18 cellular contexts compared by ENCODE assay signal in the genomic region with DNA sequence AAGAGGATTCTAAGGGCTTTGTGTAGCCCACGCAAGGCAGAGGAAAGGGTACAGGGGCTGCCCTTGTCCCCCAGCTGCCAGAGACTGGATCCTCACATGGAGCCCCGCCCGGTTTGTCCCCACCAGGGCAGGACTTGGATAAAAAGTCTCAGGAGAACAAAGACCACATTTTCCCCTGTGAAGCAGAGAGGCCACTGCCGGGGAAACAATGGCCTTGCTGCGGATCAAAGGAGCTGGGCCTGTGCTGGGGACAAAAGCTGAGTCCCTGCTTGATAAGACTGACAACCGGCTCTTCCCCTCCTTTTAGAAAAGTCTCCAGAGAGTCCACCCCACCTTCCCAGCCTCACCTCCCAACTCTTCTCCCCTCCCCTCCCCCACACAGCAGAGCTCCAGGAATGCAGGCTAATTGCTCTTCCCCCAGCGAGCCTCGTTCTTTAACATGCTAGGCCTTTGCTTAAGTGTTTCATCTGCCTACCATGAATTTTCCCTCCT.
DNase-seq lines count a peak whose midpoint lies in the region; ATAC-seq and TF ChIP-seq lines count a peak whose summit lies in the region.
"Had no signal": no experiment of that assay in that cellular context is flagged by ENCODE, and none has a peak within 500 bp of the region (broad histone marks: within the 10 kb centered on the region; RNA-seq: fewer than 3 reads in every experiment).

No MANE protein-coding gene starts in this region.

- CTCF ChIA-PET in WTC11 (lab: Charles Lee), result interaction anchor here (0.7 to 3.3 kb wide), 12 partner anchors 12 to 1061 kb away, joined by 3 to 13 read pairs (median 4); partner anchors contain the start of gene PLPP3
- CTCF ChIA-PET in naive thymus-derived CD4-positive, alpha-beta T cell (lab: Charles Lee), result no interaction called here

- peak overlapping the region; percentile 85 for H3K27ac ChIP-seq in mesodermal cell (ENCODE audit: low read depth, low read length, severe bottlenecking)
- no peak overlapping the region for H3K27ac ChIP-seq in naive thymus-derived CD4-positive, alpha-beta T cell (ENCODE audit: low read depth, low read length)
- H3K27ac ChIP-seq: C4-2B had no signal

- 4% methylated on average over 7 to 8 of the region's 8 CpGs for WGBS in mesodermal cell (ENCODE audit: insufficient coverage in 2 of 2), 2 experiments

- H3K9me3 Mint-ChIP-seq in WTC11, result no peaks in the 10 kb centered on the region
- peaks cover 5% of the 10 kb centered on the region for H3K9me3 Mint-ChIP-seq in glutamatergic neuron (ENCODE audit: unreplicated experiment)
- H3K9me3 Mint-ChIP-seq in naive thymus-derived CD4-positive, alpha-beta T cell, result peaks cover 0 to 3% (median 0%) of the 10 kb centered on the region in 11 donors
- H3K9me3 Mint-ChIP-seq: activated naive CD8-positive, alpha-beta T cell treated with anti-CD3 and anti-CD28 coated beads, Interleukin-2, amount 10 ng/mL, durations not matched to agents 7 days and 5 days had no signal

- H3K4me1 Mint-ChIP-seq in WTC11, result peaks cover 76% of the 10 kb centered on the region
- peaks cover 31% of the 10 kb centered on the region for H3K4me1 Mint-ChIP-seq in glutamatergic neuron (ENCODE audit: low read depth, unreplicated experiment)
- peaks cover 0 to 3% (median 0%) of the 10 kb centered on the region in 7 donors for H3K4me1 Mint-ChIP-seq in naive thymus-derived CD4-positive, alpha-beta T cell
- H3K4me1 Mint-ChIP-seq: activated naive CD8-positive, alpha-beta T cell treated with anti-CD3 and anti-CD28 coated beads, Interleukin-2, amount 10 ng/mL, durations not matched to agents 7 days and 5 days had no signal

- peaks cover 68% of the 10 kb centered on the region for H3K4me1 ChIP-seq in mesodermal cell (ENCODE audit: control insufficient read depth, insufficient read depth, low read length, poor library complexity, severe bottlenecking)
- no peaks in the 10 kb centered on the region for H3K4me1 ChIP-seq in naive thymus-derived CD4-positive, alpha-beta T cell (ENCODE audit: control insufficient read depth in 2 of 2, insufficient read depth in 2 of 2, low read length in 2 of 2)

- H3K27ac Mint-ChIP-seq in WTC11 (peak overlapping the region; percentile 91), glutamatergic neuron (ENCODE audit: unreplicated experiment) (peak overlapping the region; percentile 83)
- no peak overlapping the region for H3K27ac Mint-ChIP-seq in naive thymus-derived CD4-positive, alpha-beta T cell
- H3K27ac Mint-ChIP-seq: activated naive CD8-positive, alpha-beta T cell treated with anti-CD3 and anti-CD28 coated beads, Interleukin-2, amount 10 ng/mL, durations not matched to agents 7 days and 5 days had no signal

- no peaks in the 10 kb centered on the region for H3K9me3 ChIP-seq in mesodermal cell (ENCODE audit: control insufficient read depth, low read length)
- H3K9me3 ChIP-seq in naive thymus-derived CD4-positive, alpha-beta T cell (ENCODE audit: control insufficient read depth in 2 of 3, low read length in 3 of 3), result no peaks in the 10 kb centered on the region
- H3K9me3 ChIP-seq: gastroesophageal sphincter had no signal

- peak; percentile 84 for ATAC-seq in WTC11
- no peak for ATAC-seq in GM19328 (IDR thresholded peaks at IDR 0.05; ENCODE audit: unreplicated experiment)
- ATAC-seq in naive thymus-derived CD4-positive, alpha-beta T cell, result no peak
- ATAC-seq: gastroesophageal sphincter; HCT116; stimulated activated naive CD8-positive, alpha-beta T cell treated with anti-CD3 and anti-CD28 coated beads, Interleukin-15, Interleukin-2, amounts not matched to agents 100 U/mL and 50 U/mL, for 24 hours had no signal

- H3K4me3 Mint-ChIP-seq in WTC11, result peak overlapping the region; percentile 39; the same call in 1 of the 2 replicates
- H3K4me3 Mint-ChIP-seq in glutamatergic neuron (ENCODE audit: unreplicated experiment), result no peak overlapping the region
- H3K4me3 Mint-ChIP-seq in naive thymus-derived CD4-positive, alpha-beta T cell, result no peak overlapping the region
- H3K4me3 Mint-ChIP-seq: activated naive CD8-positive, alpha-beta T cell treated with anti-CD3 and anti-CD28 coated beads, Interleukin-2, amount 10 ng/mL, durations not matched to agents 7 days and 5 days had no signal

- POLR2A ChIA-PET in WTC11 (lab: Charles Lee), result interaction anchor here (0.8 to 1.0 kb wide), 2 partner anchors 21 to 34 kb away, joined by 3 read pairs; no protein-coding TSS in a partner anchor
- POLR2A ChIA-PET in naive thymus-derived CD4-positive, alpha-beta T cell (lab: Charles Lee), result no interaction called here

- no peak overlapping the region for H3K4me3 ChIP-seq in mesodermal cell (ENCODE audit: extremely low read depth, insufficient read depth, low read length, poor library complexity, severe bottlenecking)
- no peak overlapping the region for H3K4me3 ChIP-seq in naive thymus-derived CD4-positive, alpha-beta T cell (ENCODE audit: low read length)
- H3K4me3 ChIP-seq: gastroesophageal sphincter, smooth muscle cell had no signal

- H3K27me3 Mint-ChIP-seq in WTC11 (ENCODE audit: low read depth), result peaks cover 52% of the 10 kb centered on the region
- H3K27me3 Mint-ChIP-seq in glutamatergic neuron (ENCODE audit: unreplicated experiment), result no peaks in the 10 kb centered on the region
- H3K27me3 Mint-ChIP-seq in naive thymus-derived CD4-positive, alpha-beta T cell, result peaks cover 0 to 12% (median 0%) of the 10 kb centered on the region in 5 donors

- no peak for TF ChIP-seq CTCF in WTC11 (IDR thresholded peaks at IDR 0.05)
- no peak for TF ChIP-seq CTCF in glutamatergic neuron (IDR thresholded peaks at IDR 0.05; ENCODE audit: partially characterized antibody, unreplicated experiment)

- DNase-seq in WTC11 (ENCODE audit: low spot score) (peak; percentile 71), glutamatergic neuron (peak; percentile 26), superior temporal gyrus (ENCODE audit: extremely low spot score) (peak; percentile 93), RKO (ENCODE audit: low spot score) (no peak)
- DNase-seq in naive thymus-derived CD4-positive, alpha-beta T cell, result no peak
- DNase-seq: activated naive CD8-positive, alpha-beta T cell treated with anti-CD3 and anti-CD28 coated beads, Interleukin-2, amount 10 ng/mL, durations not matched to agents 7 days and 5 days; DND-41; KG1; NCI-H1105 treated with DMSO at 0.1 percent for 48 hours; Right ventricle myocardium superior; stimulated activated naive CD8-positive, alpha-beta T cell treated with anti-CD3 and anti-CD28 coated beads, Interleukin-15, Interleukin-2, amounts not matched to agents 100 U/mL and 50 U/mL, for 24 hours; T-helper 2 cell had no signal

- no peaks in the 10 kb centered on the region for H3K36me3 ChIP-seq in mesodermal cell (ENCODE audit: control insufficient read depth, insufficient read depth, low read length)
- H3K36me3 ChIP-seq in naive thymus-derived CD4-positive, alpha-beta T cell (ENCODE audit: control insufficient read depth in 2 of 3, insufficient read depth in 3 of 3, low read length in 3 of 3), result no peaks in the 10 kb centered on the region
- H3K36me3 ChIP-seq: gastroesophageal sphincter had no signal

- no peaks in the 10 kb centered on the region for H3K27me3 ChIP-seq in naive thymus-derived CD4-positive, alpha-beta T cell (ENCODE audit: control insufficient read depth in 2 of 2, insufficient read depth in 2 of 2, low read length in 2 of 2)
- H3K27me3 ChIP-seq: gastroesophageal sphincter had no signal

- no peaks in the 10 kb centered on the region for H3K36me3 Mint-ChIP-seq in WTC11
- H3K36me3 Mint-ChIP-seq in glutamatergic neuron (ENCODE audit: unreplicated experiment), result no peaks in the 10 kb centered on the region
- H3K36me3 Mint-ChIP-seq in naive thymus-derived CD4-positive, alpha-beta T cell, result no peaks in the 10 kb centered on the region
- H3K36me3 Mint-ChIP-seq: activated naive CD8-positive, alpha-beta T cell treated with anti-CD3 and anti-CD28 coated beads, Interleukin-2, amount 10 ng/mL, durations not matched to agents 7 days and 5 days had no signal

- intact Hi-C loops in naive thymus-derived CD4-positive, alpha-beta T cell (cut with micrococcal nuclease), result no loop called here

TF ChIP-seq in WTC11, 78 proteins besides CTCF, POLR2A, EP300 and RAD21 (continues in another document):
- TF ChIP-seq NR2C2 (CRISPR knock-in tag; IDR thresholded peaks at IDR 0.05), result no peak
- no peak for TF ChIP-seq ZNF232 (CRISPR knock-in tag; IDR thresholded peaks at IDR 0.05)
- no peak for TF ChIP-seq ESRRA (CRISPR knock-in tag; IDR thresholded peaks at IDR 0.05; ENCODE audit: borderline replicate concordance)
- peak; percentile 49; the same call in 1 of the 2 replicates for TF ChIP-seq SP1 (CRISPR knock-in tag; conservative IDR thresholded peaks at IDR 0.05)
- TF ChIP-seq, protein P1, sequence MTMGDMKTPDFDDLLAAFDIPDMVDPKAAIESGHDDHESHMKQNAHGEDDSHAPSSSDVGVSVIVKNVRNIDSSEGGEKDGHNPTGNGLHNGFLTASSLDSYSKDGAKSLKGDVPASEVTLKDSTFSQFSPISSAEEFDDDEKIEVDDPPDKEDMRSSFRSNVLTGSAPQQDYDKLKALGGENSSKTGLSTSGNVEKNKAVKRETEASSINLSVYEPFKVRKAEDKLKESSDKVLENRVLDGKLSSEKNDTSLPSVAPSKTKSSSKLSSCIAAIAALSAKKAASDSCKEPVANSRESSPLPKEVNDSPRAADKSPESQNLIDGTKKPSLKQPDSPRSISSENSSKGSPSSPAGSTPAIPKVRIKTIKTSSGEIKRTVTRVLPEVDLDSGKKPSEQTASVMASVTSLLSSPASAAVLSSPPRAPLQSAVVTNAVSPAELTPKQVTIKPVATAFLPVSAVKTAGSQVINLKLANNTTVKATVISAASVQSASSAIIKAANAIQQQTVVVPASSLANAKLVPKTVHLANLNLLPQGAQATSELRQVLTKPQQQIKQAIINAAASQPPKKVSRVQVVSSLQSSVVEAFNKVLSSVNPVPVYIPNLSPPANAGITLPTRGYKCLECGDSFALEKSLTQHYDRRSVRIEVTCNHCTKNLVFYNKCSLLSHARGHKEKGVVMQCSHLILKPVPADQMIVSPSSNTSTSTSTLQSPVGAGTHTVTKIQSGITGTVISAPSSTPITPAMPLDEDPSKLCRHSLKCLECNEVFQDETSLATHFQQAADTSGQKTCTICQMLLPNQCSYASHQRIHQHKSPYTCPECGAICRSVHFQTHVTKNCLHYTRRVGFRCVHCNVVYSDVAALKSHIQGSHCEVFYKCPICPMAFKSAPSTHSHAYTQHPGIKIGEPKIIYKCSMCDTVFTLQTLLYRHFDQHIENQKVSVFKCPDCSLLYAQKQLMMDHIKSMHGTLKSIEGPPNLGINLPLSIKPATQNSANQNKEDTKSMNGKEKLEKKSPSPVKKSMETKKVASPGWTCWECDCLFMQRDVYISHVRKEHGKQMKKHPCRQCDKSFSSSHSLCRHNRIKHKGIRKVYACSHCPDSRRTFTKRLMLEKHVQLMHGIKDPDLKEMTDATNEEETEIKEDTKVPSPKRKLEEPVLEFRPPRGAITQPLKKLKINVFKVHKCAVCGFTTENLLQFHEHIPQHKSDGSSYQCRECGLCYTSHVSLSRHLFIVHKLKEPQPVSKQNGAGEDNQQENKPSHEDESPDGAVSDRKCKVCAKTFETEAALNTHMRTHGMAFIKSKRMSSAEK (CRISPR knock-in tag; IDR thresholded peaks at IDR 0.05; ENCODE audit: borderline replicate concordance), result no peak
- no peak for TF ChIP-seq NFE2L1 (CRISPR knock-in tag; IDR thresholded peaks at IDR 0.05)

Comparison
In these comparisons a context has a peak if more than half of its experiments do, and no peak if none do; other contexts are left out.
1. DNase-seq: peak in WTC11 (single experiment), glutamatergic neuron (single experiment) and superior temporal gyrus (single experiment); none in RKO (single experiment) and naive thymus-derived CD4-positive, alpha-beta T cell (0 of 9).
2. H3K27ac Mint-ChIP-seq: peak in WTC11 (single experiment) and glutamatergic neuron (single experiment); none in naive thymus-derived CD4-positive, alpha-beta T cell (0 of 9).